Comparison of ENCODE assay signal across 8 cellular contexts in the genomic region with DNA sequence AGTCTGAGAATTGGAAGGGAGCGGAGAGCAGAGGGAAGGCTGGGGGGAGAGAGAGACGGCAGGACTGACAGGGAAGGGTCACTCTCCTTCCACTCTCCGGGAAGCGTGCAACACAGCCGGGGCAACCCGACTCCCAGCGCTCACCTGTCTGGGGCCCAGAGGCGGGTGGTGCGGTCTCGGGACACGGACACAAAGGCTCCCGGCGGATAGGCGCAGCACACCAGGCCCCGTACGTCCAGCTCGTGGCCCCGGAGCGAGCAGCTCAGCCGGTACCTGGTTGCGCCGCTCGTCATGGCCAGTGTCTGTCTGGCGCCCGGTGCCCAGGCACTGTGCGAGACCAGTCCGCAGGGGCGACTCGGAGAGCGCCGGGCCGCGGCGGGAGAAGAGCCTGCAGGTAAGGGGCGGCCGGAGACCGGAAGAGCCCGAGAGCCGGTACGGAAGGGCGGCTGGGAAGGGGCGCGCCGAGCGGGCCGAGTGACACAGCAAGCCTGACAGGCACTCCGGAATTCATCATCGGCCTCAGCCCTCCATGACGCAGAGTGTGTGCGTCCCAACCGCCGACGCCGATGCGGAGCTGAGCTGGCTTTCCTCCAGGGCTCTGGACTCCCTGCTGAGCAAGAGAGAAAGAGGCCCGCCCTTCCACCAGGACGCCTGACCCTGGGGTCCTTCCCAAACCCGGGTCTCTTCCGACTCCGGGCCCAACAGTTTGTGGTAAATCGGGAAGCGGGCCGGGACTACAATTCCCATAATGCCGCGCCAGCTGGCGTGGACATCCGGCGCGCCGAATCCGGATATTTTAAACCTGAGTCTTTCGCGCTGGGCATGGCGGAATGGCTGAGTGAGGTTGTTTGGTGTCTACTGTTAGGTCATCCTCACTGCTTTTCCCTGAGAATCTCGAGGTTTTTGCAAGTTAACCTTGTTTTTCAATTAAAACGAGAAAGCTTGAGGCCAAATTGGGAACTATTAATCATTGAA. TPM values are rescaled to one million over a fixed set of nuclear protein-coding genes. Genes with fewer than 3 reads are reported as not detected.
DNase-seq lines count a peak whose midpoint lies in the region; TF ChIP-seq lines count a peak whose summit lies in the region.

Gene PLAA, minus strand, starts transcription at position 490 of the 975 bp plus-strand sequence. Its CDS starts 197 bp downstream, at position 293.

- TF ChIP-seq EP300 in ovary (IDR thresholded peaks at IDR 0.05) = peak; percentile 10

- H3K36me3 Mint-ChIP-seq in activated naive CD8-positive, alpha-beta T cell treated with anti-CD3 and anti-CD28 coated beads for 36 hours = peaks cover 27% of the 10 kb centered on the region

- no peak for TF ChIP-seq CTCF in ovary (IDR thresholded peaks at IDR 0.05)
- TF ChIP-seq CTCF in thyroid gland (IDR thresholded peaks at IDR 0.05) = peak in 3 of 6 experiments; percentile 24 to 42 (median 35)

- H3K4me3 ChIP-seq in ovary (peak within 1 kb of the TSS; percentile 74), thyroid gland (replicated peaks in 1 of 3) (peak within 1 kb of the TSS; percentile 60 to 93 (median 85))

- TF ChIP-seq POLR2A in ovary (IDR thresholded peaks at IDR 0.05) (peak; percentile 10), thyroid gland (IDR thresholded peaks at IDR 0.05) (peak in 1 of 2 donors; percentile 66)

- H3K27me3 Mint-ChIP-seq in activated naive CD8-positive, alpha-beta T cell treated with anti-CD3 and anti-CD28 coated beads for 36 hours = no peaks in the 10 kb centered on the region

- H3K9me3 ChIP-seq in ovary = no peaks in the 10 kb centered on the region
- H3K9me3 ChIP-seq in thyroid gland = no peaks in the 10 kb centered on the region

- peak; percentile 57 for DNase-seq in GM04503 (ENCODE audit: low read depth)
- DNase-seq in HEK293T (ENCODE audit: extremely low spot score) = peak; percentile 81
- peak; percentile 89 for DNase-seq in MV-4-11 (lab: John Stamatoyannopoulos, UW)
- DNase-seq in SKM-1 treated with dmso at 0.1 percent for 144 hours (lab: John Stamatoyannopoulos, UW; ENCODE audit: unreplicated experiment) = peak; percentile 85
- DNase-seq in activated naive CD8-positive, alpha-beta T cell treated with anti-CD3 and anti-CD28 coated beads for 36 hours = peak; percentile 88
- peak; percentile 84 to 95 (median 90) for DNase-seq in head of caudate nucleus
- DNase-seq in ovary = peak; percentile 85 to 91 (median 89)
- peak; percentile 90 to 92 for DNase-seq in thyroid gland

- POLR2A ChIA-PET in HEK293T (lab: Yijun Ruan, JAX) = interaction anchor here (1.0 to 2.7 kb wide), 4 partner anchors 9 to 54 kb away, joined by 3 to 20 read pairs (median 10); partner anchors contain the start of genes CAAP1 and IFT74

- H3K4me3 Mint-ChIP-seq in activated naive CD8-positive, alpha-beta T cell treated with anti-CD3 and anti-CD28 coated beads for 36 hours = peak within 1 kb of the TSS; percentile 90

- H3K27ac ChIP-seq in ovary (peak within 1 kb of the TSS; percentile 88 to 92), thyroid gland (peak within 1 kb of the TSS; percentile 93 to 100 (median 98))

- H3K27me3 ChIP-seq in ovary = no peaks in the 10 kb centered on the region
- no peaks in the 10 kb centered on the region for H3K27me3 ChIP-seq in thyroid gland

- H3K4me1 ChIP-seq in ovary (ENCODE audit: insufficient read depth) (peaks cover 4% of the 10 kb centered on the region), thyroid gland (peaks cover 17 to 27% of the 10 kb centered on the region in 2 donors)

- CTCF ChIA-PET in HEK293T (lab: Yijun Ruan, JAX) = no interaction called here

- H3K36me3 ChIP-seq in ovary (no peaks in the 10 kb centered on the region), thyroid gland (no peaks in the 10 kb centered on the region)

- no peaks in the 10 kb centered on the region for H3K9me3 Mint-ChIP-seq in activated naive CD8-positive, alpha-beta T cell treated with anti-CD3 and anti-CD28 coated beads for 36 hours

- H3K27ac Mint-ChIP-seq in activated naive CD8-positive, alpha-beta T cell treated with anti-CD3 and anti-CD28 coated beads for 36 hours = peak within 1 kb of the TSS; percentile 99

- WGBS in ovary, 3 donors = 0 to 1% (median 1%) methylated on average over 62 to 76 of the region's 76 CpGs
- WGBS in thyroid gland, 2 donors = 0 to 1% methylated on average over 21 to 27 of the region's 76 CpGs

- intact Hi-C loops in head of caudate nucleus (cut with DNase I) (loop anchor here (5.0 kb wide), 1 partner anchor 55 kb away; the partner anchor contains the start of gene CAAP1), ovary (cut with DNase I) (loop anchor here in 1 of 4 donors (5.0 kb wide), 1 partner anchor 50 kb away; no protein-coding TSS in a partner anchor), thyroid gland (cut with DNase I) (no loop called here)

- H3K4me1 Mint-ChIP-seq in activated naive CD8-positive, alpha-beta T cell treated with anti-CD3 and anti-CD28 coated beads for 36 hours = peaks cover 40% of the 10 kb centered on the region

TF ChIP-seq in HEK293T, 16 proteins besides CTCF, POLR2A, EP300 and RAD21:
- TF ChIP-seq ELF4 (IDR thresholded peaks at IDR 0.05) (peak; percentile 8), PKNOX1 (IDR thresholded peaks at IDR 0.05) (peak; percentile 93), LEF1 (IDR thresholded peaks at IDR 0.05; ENCODE audit: borderline replicate concordance) (no peak)

RNA-seq across cellular contexts. Expression of gene PLAA, which starts in this region (rescaled TPM):
- total RNA-seq in activated naive CD8-positive, alpha-beta T cell treated with anti-CD3 and anti-CD28 coated beads for 36 hours = 10 to 100 TPM; 42.5 to 45.3 TPM
- total RNA-seq in ovary (10 to 100 TPM; 13.6 to 25.2 (median 20.2) TPM), thyroid gland (10 to 100 TPM; 25.7 to 35.8 (median 32.4) TPM)
- 10 to 100 TPM; 11.6 to 27.2 TPM for polyA plus RNA-seq in ovary

Comparison
In these comparisons a context has a peak if more than half of its experiments do, and no peak if none do; other contexts are left out.
1. Peak in every context shown above with its lines: DNase-seq, H3K4me3 ChIP-seq and H3K27ac ChIP-seq.